In the genomic region with DNA sequence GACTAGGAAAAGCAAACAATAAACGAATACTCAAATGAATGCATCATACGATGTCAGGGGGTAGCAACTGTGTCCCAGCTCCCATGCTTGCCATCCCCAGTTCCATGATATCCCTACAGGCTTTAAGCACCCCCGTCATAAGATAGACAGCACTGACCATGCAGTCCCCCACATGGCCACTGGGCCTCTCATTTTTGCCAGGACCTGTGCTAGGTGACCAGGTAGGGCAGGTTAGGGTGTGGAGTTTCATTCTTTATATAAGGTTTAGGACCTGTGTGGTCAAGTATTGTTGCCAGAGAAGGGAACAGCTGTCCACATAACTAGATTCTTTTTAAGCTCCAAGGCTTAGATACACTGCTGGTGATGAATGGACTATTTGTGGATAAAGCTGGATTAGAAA, we compare ENCODE assay signal across 17 cellular contexts. TPM values are rescaled to one million over a fixed set of nuclear protein-coding genes. Genes with fewer than 3 reads are reported as not detected.
DNase-seq lines count a peak whose midpoint lies in the region; ATAC-seq and TF ChIP-seq lines count a peak whose summit lies in the region.
"Had no signal": no experiment of that assay in that cellular context is flagged by ENCODE, and none has a peak within 500 bp of the region (broad histone marks: within the 10 kb centered on the region; RNA-seq: fewer than 3 reads in every experiment).

No MANE protein-coding gene starts in this region.

- no peak for DNase-seq in stimulated activated naive CD8-positive, alpha-beta T cell treated with anti-CD3 and anti-CD28 coated beads, Interleukin-15, amount 100 ng/mL, for 72 hours
- DNase-seq in stimulated activated naive CD8-positive, alpha-beta T cell treated with anti-CD3 and anti-CD28 coated beads, Interleukin-15, Interleukin-2, amounts not matched to agents 100 U/mL and 50 U/mL, for 24 hours = no peak
- DNase-seq in SK-MEL-5 (ENCODE audit: low read depth, low spot score) (peak; percentile 27), fibroblast of the aortic adventitia (ENCODE audit: low read depth) (no peak), NCI-H1092 (lab: John Stamatoyannopoulos, UW) (no peak), KG1 (lab: John Stamatoyannopoulos, UW) (no peak)
- DNase-seq in central memory CD4-positive, alpha-beta T cell = no peak
- DNase-seq: effector CD4-positive, alpha-beta T cell; GDM1; head of caudate nucleus; NCI-H1105; NCI-H524; uterus had no signal

- H3K4me1 Mint-ChIP-seq in stimulated activated naive CD8-positive, alpha-beta T cell treated with anti-CD3 and anti-CD28 coated beads, Interleukin-15, amount 100 ng/mL, for 72 hours = no peaks in the 10 kb centered on the region
- H3K4me1 Mint-ChIP-seq: B cell had no signal

- no peak overlapping the region for H3K27ac Mint-ChIP-seq in stimulated activated naive CD8-positive, alpha-beta T cell treated with anti-CD3 and anti-CD28 coated beads, Interleukin-15, amount 100 ng/mL, for 72 hours
- H3K27ac Mint-ChIP-seq: B cell had no signal

- H3K4me3 Mint-ChIP-seq in stimulated activated naive CD8-positive, alpha-beta T cell treated with anti-CD3 and anti-CD28 coated beads, Interleukin-15, amount 100 ng/mL, for 72 hours = no peak overlapping the region
- H3K4me3 Mint-ChIP-seq: B cell had no signal

- H3K4me3 ChIP-seq in fibroblast of the aortic adventitia (ENCODE audit: low read depth, low read length) = no peak overlapping the region
- H3K4me3 ChIP-seq: SJSA1, uterus had no signal

- no peaks in the 10 kb centered on the region for H3K27me3 Mint-ChIP-seq in stimulated activated naive CD8-positive, alpha-beta T cell treated with anti-CD3 and anti-CD28 coated beads, Interleukin-15, amount 100 ng/mL, for 72 hours

- peak; percentile 66 for ATAC-seq in stimulated activated naive CD8-positive, alpha-beta T cell treated with anti-CD3 and anti-CD28 coated beads, Interleukin-15, amount 100 ng/mL, for 72 hours
- no peak for ATAC-seq in stimulated activated naive CD8-positive, alpha-beta T cell treated with anti-CD3 and anti-CD28 coated beads, Interleukin-15, Interleukin-2, amounts not matched to agents 100 U/mL and 50 U/mL, for 24 hours
- ATAC-seq in HG02938 (IDR thresholded peaks at IDR 0.05; ENCODE audit: unreplicated experiment) = no peak

- in situ Hi-C loops in SK-MEL-5 (cut with HindIII; ENCODE audit: low pct_unique_long_range_greater_than_20kb, low sequenced_read_pairs) = no loop called here

- H3K9me3 Mint-ChIP-seq in stimulated activated naive CD8-positive, alpha-beta T cell treated with anti-CD3 and anti-CD28 coated beads, Interleukin-15, amount 100 ng/mL, for 72 hours = no peaks in the 10 kb centered on the region

- peak; percentile 13 for TF ChIP-seq CTCF in fibroblast of the aortic adventitia (IDR thresholded peaks at IDR 0.05; ENCODE audit: insufficient read depth, low read length)

RNA-seq across cellular contexts. Expression of gene PPEF2, which starts 9.7 kb away (rescaled TPM):
- not detected in 2 replicates for total RNA-seq in SK-MEL-5 (2014; rRNA removed; shearing (Covaris generic))
- polyA plus RNA-seq in SK-MEL-5 (2015; cell fraction: cytosol; rRNA removed) = not detected in 2 replicates
- polyA plus RNA-seq in SK-MEL-5 (2015; cell fraction: nucleus; rRNA removed) = not detected in 2 replicates
- total RNA-seq in fibroblast of the aortic adventitia (ENCODE audit: low replicate concordance) = not detected in 2 replicates
- total RNA-seq: SJSA1 had no signal
- polyA plus RNA-seq: adipose tissue had no signal

RNA-seq across cellular contexts. Expression of gene NAAA, which starts 48.3 kb away (rescaled TPM):
- 0.16 and 0.80 TPM in 2 replicates for total RNA-seq in SK-MEL-5 (2014; rRNA removed; shearing (Covaris generic))
- polyA plus RNA-seq in SK-MEL-5 (2015; cell fraction: cytosol; rRNA removed) = 0.25 TPM in 1 of 2 replicates, not detected in the other
- polyA plus RNA-seq in SK-MEL-5 (2015; cell fraction: nucleus; rRNA removed) = 2.7 and 9.9 TPM in 2 replicates
- total RNA-seq in fibroblast of the aortic adventitia (ENCODE audit: low replicate concordance) = 46.1 and 48.1 TPM in 2 replicates

Comparison
In these comparisons a context has a peak if more than half of its experiments do, and no peak if none do; other contexts are left out.
1. RNA of gene NAAA, which starts 48.3 kb away (total RNA-seq): 46.1 to 48.1 TPM in fibroblast of the aortic adventitia; 0.16 to 0.80 TPM in SK-MEL-5; every median in the first group is over 10 times any median in the second.